15 cellular contexts compared by ENCODE assay signal in genomic region chr2:175234153-175234552, GRCh38. TPM values are rescaled to one million over a fixed set of nuclear protein-coding genes. Genes with fewer than 3 reads are reported as not detected.
DNase-seq lines count a peak whose midpoint lies in the region; ATAC-seq and TF ChIP-seq lines count a peak whose summit lies in the region.
"Had no signal": no experiment of that assay in that cellular context is flagged by ENCODE, and none has a peak within 500 bp of the region (broad histone marks: within the 10 kb centered on the region; RNA-seq: fewer than 3 reads in every experiment).

No MANE protein-coding gene starts in this region.

- no peak overlapping the region for H4K91ac ChIP-seq in mesenchymal stem cell (ENCODE audit: low read length)

- H3K4me3 Mint-ChIP-seq in activated CD8-positive, alpha-beta T cell treated with anti-CD3 and anti-CD28 coated beads, Interleukin-2, amount 10 ng/mL, durations not matched to agents 7 days and 5 days: no peak overlapping the region
- H3K4me3 Mint-ChIP-seq: activated T-helper 17 cell treated with anti-CD3 and anti-CD28 coated beads, Interleukin-2, amount 50 U/mL, for 72 hours; CD8-positive, alpha-beta memory T cell; dendritic cell treated with granulocyte-macrophage colony-stimulating factor and Interleukin-4, amounts not matched to agents 40 ng/mL and 50 ng/mL, for 4 days; T-helper 1 cell treated with Interleukin-12 subunit alpha and Interleukin-12 subunit beta and Interleukin-4 antibody, amounts not matched to agents 30 μg/mL and 1 μg/mL, for 36 hours had no signal

- no peak overlapping the region for H3K23ac ChIP-seq in mesenchymal stem cell (ENCODE audit: low read length in 2 of 2)

- H3K4me2 ChIP-seq in DOHH2 (ENCODE audit: low read length) (peak overlapping the region; percentile 9; the same call in 1 of the 2 replicates), mesenchymal stem cell (ENCODE audit: low read length, poor library complexity, severe bottlenecking) (no peak overlapping the region)

- no peaks in the 10 kb centered on the region for H3K9me2 ChIP-seq in DOHH2 (replicated peaks; ENCODE audit: control insufficient read depth, low read length)

- no peak overlapping the region for H3K14ac ChIP-seq in mesenchymal stem cell (ENCODE audit: low read length in 2 of 2)

- TF ChIP-seq CTCF in DOHH2 (IDR thresholded peaks at IDR 0.05; ENCODE audit: low read depth, low read length, poor library complexity, severe bottlenecking) (no peak), NB4 (IDR thresholded peaks at IDR 0.05; ENCODE audit: low read depth, low read length) (no peak), uterus (IDR thresholded peaks at IDR 0.05) (no peak)

- peaks cover 8% of the 10 kb centered on the region for H3K4me1 Mint-ChIP-seq in activated CD8-positive, alpha-beta T cell treated with anti-CD3 and anti-CD28 coated beads, Interleukin-2, amount 10 ng/mL, durations not matched to agents 7 days and 5 days (ENCODE audit: low read depth)
- H3K4me1 Mint-ChIP-seq: activated T-helper 17 cell treated with anti-CD3 and anti-CD28 coated beads, Interleukin-2, amount 50 U/mL, for 72 hours; CD8-positive, alpha-beta memory T cell had no signal

- DNase-seq in HCEC 1CT: peak; percentile 19
- peak; percentile 76 for DNase-seq in NB4 (ENCODE audit: low read depth)
- peak; percentile 34 for DNase-seq in mesenchymal stem cell
- DNase-seq in activated CD8-positive, alpha-beta T cell treated with anti-CD3 and anti-CD28 coated beads, Interleukin-2, amount 10 ng/mL, durations not matched to agents 7 days and 5 days: no peak
- DNase-seq in activated naive CD4-positive, alpha-beta T cell treated with Interleukin-2 at 50 U/mL for 16 hours: no peak
- no peak for DNase-seq in uterus
- DNase-seq: activated CD4-positive, alpha-beta T cell treated with anti-CD3 and anti-CD28 coated beads, Interleukin-2, amount 50 U/mL, for 48 hours; CD8-positive, alpha-beta memory T cell; KG1 had no signal

- ATAC-seq in activated CD8-positive, alpha-beta T cell treated with anti-CD3 and anti-CD28 coated beads, Interleukin-2, amount 10 ng/mL, durations not matched to agents 7 days and 5 days: no peak
- no peak for ATAC-seq in GM19351 (IDR thresholded peaks at IDR 0.05; ENCODE audit: unreplicated experiment)
- ATAC-seq: activated T-helper 17 cell treated with anti-CD3 and anti-CD28 coated beads, Interleukin-2, amount 50 U/mL, for 72 hours; Panc1 had no signal

- no peak overlapping the region for H2BK120ac ChIP-seq in mesenchymal stem cell (ENCODE audit: low read depth, low read length)

- no peak overlapping the region for H3K9ac ChIP-seq in mesenchymal stem cell (ENCODE audit: low read length)

- CTCF ChIA-PET in activated CD8-positive, alpha-beta T cell treated with anti-CD3 and anti-CD28 coated beads, Interleukin-2, amount 10 ng/mL, durations not matched to agents 7 days and 5 days (lab: Charles Lee): interaction anchor here (1.3 to 1.6 kb wide), 2 partner anchors 17 to 30 kb away, joined by 3 read pairs; no protein-coding TSS in a partner anchor

- H3K9me3 Mint-ChIP-seq in activated CD8-positive, alpha-beta T cell treated with anti-CD3 and anti-CD28 coated beads, Interleukin-2, amount 10 ng/mL, durations not matched to agents 7 days and 5 days (ENCODE audit: insufficient read depth): no peaks in the 10 kb centered on the region
- H3K9me3 Mint-ChIP-seq: dendritic cell treated with granulocyte-macrophage colony-stimulating factor and Interleukin-4, amounts not matched to agents 40 ng/mL and 50 ng/mL, for 4 days had no signal

- POLR2A ChIA-PET in activated CD8-positive, alpha-beta T cell treated with anti-CD3 and anti-CD28 coated beads, Interleukin-2, amount 10 ng/mL, durations not matched to agents 7 days and 5 days (lab: Charles Lee): no interaction called here

- no peak overlapping the region for H2BK12ac ChIP-seq in mesenchymal stem cell (ENCODE audit: low read length in 2 of 2)

- H3K36me3 Mint-ChIP-seq in activated CD8-positive, alpha-beta T cell treated with anti-CD3 and anti-CD28 coated beads, Interleukin-2, amount 10 ng/mL, durations not matched to agents 7 days and 5 days (ENCODE audit: low read depth): no peaks in the 10 kb centered on the region
- H3K36me3 Mint-ChIP-seq: CD8-positive, alpha-beta memory T cell had no signal

- H3K4ac ChIP-seq in mesenchymal stem cell (ENCODE audit: low read depth in 1 of 2, low read length in 2 of 2): no peak overlapping the region

- H2BK15ac ChIP-seq in mesenchymal stem cell (ENCODE audit: low read depth, poor library complexity, severe bottlenecking): no peak overlapping the region

- no peak overlapping the region for H2BK5ac ChIP-seq in mesenchymal stem cell (ENCODE audit: low read depth, low read length, poor library complexity, severe bottlenecking)

- H2AK5ac ChIP-seq in mesenchymal stem cell (ENCODE audit: low read length, severe bottlenecking): no peak overlapping the region

- H3K4me3 ChIP-seq in DOHH2 (ENCODE audit: low read length) (no peak overlapping the region), NB4 (ENCODE audit: low read depth, low read length) (no peak overlapping the region), mesenchymal stem cell (ENCODE audit: insufficient read depth in 1 of 2, low read depth in 1 of 2, low read length in 2 of 2) (no peak overlapping the region), uterus (no peak overlapping the region)

- H3K36me3 ChIP-seq in DOHH2 (ENCODE audit: control insufficient read depth, low read length) (no peaks in the 10 kb centered on the region), mesenchymal stem cell (ENCODE audit: control insufficient read depth in 1 of 2, insufficient read depth in 2 of 2, low read depth in 1 of 2, low read length in 2 of 2) (no peaks in the 10 kb centered on the region), uterus (no peaks in the 10 kb centered on the region)

- intact Hi-C loops in uterus (cut with DNase I; ENCODE audit: low total_unique reads): no loop called here

- H2AFZ ChIP-seq in mesenchymal stem cell (ENCODE audit: low read depth, low read length): no peak overlapping the region

- no peak overlapping the region for H3K18ac ChIP-seq in mesenchymal stem cell (ENCODE audit: low read depth in 1 of 2, low read length in 2 of 2)

- no peak for TF ChIP-seq POLR2A in NB4 (IDR thresholded peaks at IDR 0.05; ENCODE audit: extremely low read depth, insufficient read length)
- no peak for TF ChIP-seq POLR2A in uterus (IDR thresholded peaks at IDR 0.05)

- H3F3A ChIP-seq in DOHH2 (ENCODE audit: control insufficient read depth, insufficient read depth): no peaks in the 10 kb centered on the region

- H3K4me1 ChIP-seq in DOHH2 (ENCODE audit: control insufficient read depth, low read length): peaks cover 11% of the 10 kb centered on the region
- H3K4me1 ChIP-seq in mesenchymal stem cell (ENCODE audit: control insufficient read depth, insufficient read depth, low read depth, low read length): no peaks in the 10 kb centered on the region
- no peaks in the 10 kb centered on the region for H3K4me1 ChIP-seq in uterus

- H3K9me3 ChIP-seq in DOHH2 (ENCODE audit: control insufficient read depth, insufficient read depth, low read length): peaks cover 5% of the 10 kb centered on the region
- H3K9me3 ChIP-seq in mesenchymal stem cell (ENCODE audit: control insufficient read depth, low read length): no peaks in the 10 kb centered on the region
- H3K9me3 ChIP-seq in uterus: no peaks in the 10 kb centered on the region

- H3K27me3 ChIP-seq in DOHH2 (ENCODE audit: control insufficient read depth, low read length): no peaks in the 10 kb centered on the region
- H3K27me3 ChIP-seq in mesenchymal stem cell (ENCODE audit: control insufficient read depth in 1 of 2, insufficient read depth in 1 of 2, low read length in 2 of 2): no peaks in the 10 kb centered on the region
- H3K27me3 ChIP-seq in uterus: no peaks in the 10 kb centered on the region

- H3K27me3 Mint-ChIP-seq in activated CD8-positive, alpha-beta T cell treated with anti-CD3 and anti-CD28 coated beads, Interleukin-2, amount 10 ng/mL, durations not matched to agents 7 days and 5 days (ENCODE audit: low read depth): peaks cover 4% of the 10 kb centered on the region
- H3K27me3 Mint-ChIP-seq: dendritic cell treated with granulocyte-macrophage colony-stimulating factor and Interleukin-4, amounts not matched to agents 40 ng/mL and 50 ng/mL, for 4 days had no signal

- no peak overlapping the region for H3K27ac Mint-ChIP-seq in activated CD8-positive, alpha-beta T cell treated with anti-CD3 and anti-CD28 coated beads, Interleukin-2, amount 10 ng/mL, durations not matched to agents 7 days and 5 days
- H3K27ac Mint-ChIP-seq: activated T-helper 17 cell treated with anti-CD3 and anti-CD28 coated beads, Interleukin-2, amount 50 U/mL, for 72 hours; CD8-positive, alpha-beta memory T cell; dendritic cell treated with granulocyte-macrophage colony-stimulating factor and Interleukin-4, amounts not matched to agents 40 ng/mL and 50 ng/mL, for 4 days; T-helper 1 cell treated with Interleukin-12 subunit alpha and Interleukin-12 subunit beta and Interleukin-4 antibody, amounts not matched to agents 30 μg/mL and 1 μg/mL, for 36 hours had no signal

- H3K27ac ChIP-seq in DOHH2 (ENCODE audit: low read depth, low read length): no peak overlapping the region
- no peak overlapping the region for H3K27ac ChIP-seq in mesenchymal stem cell (ENCODE audit: low read length, poor library complexity, severe bottlenecking)
- H3K27ac ChIP-seq in uterus: no peak overlapping the region

- H3K79me1 ChIP-seq in mesenchymal stem cell (replicated peaks; ENCODE audit: low read length, poor library complexity, severe bottlenecking): no peaks in the 10 kb centered on the region

- H4K8ac ChIP-seq in mesenchymal stem cell (ENCODE audit: low read length): no peak overlapping the region

- no peaks in the 10 kb centered on the region for H4K20me1 ChIP-seq in DOHH2 (ENCODE audit: control insufficient read depth, insufficient read depth, low read depth, low read length)

- no peaks in the 10 kb centered on the region for H3K79me2 ChIP-seq in DOHH2 (ENCODE audit: control insufficient read depth, low read length)

RNA-seq across cellular contexts. Expression of gene ATP5MC3, which starts 52.6 kb away (rescaled TPM):
- 316 TPM for polyA plus RNA-seq in mesenchymal stem cell (2013, experiment 1 of 2)
- 331 TPM for polyA plus RNA-seq in mesenchymal stem cell (2013, experiment 2 of 2)
- 100 to 1,000 TPM; 293 to 310 TPM for total RNA-seq in activated CD8-positive, alpha-beta T cell treated with anti-CD3 and anti-CD28 coated beads, Interleukin-2, amount 10 ng/mL, durations not matched to agents 7 days and 5 days
- total RNA-seq in uterus: 10 to 100 TPM; 36.5 to 84.5 (median 61.1) TPM

Comparison
In these comparisons a context has a peak if more than half of its experiments do, and no peak if none do; other contexts are left out.
1. DNase-seq: peak in HCEC 1CT (single experiment), NB4 (single experiment) and mesenchymal stem cell (single experiment); none in activated CD8-positive, alpha-beta T cell treated with anti-CD3 and anti-CD28 coated beads, Interleukin-2, amount 10 ng/mL, durations not matched to agents 7 days and 5 days (single experiment), activated naive CD4-positive, alpha-beta T cell treated with Interleukin-2 at 50 U/mL for 16 hours (single experiment) and uterus (0 of 2).